Comparison of ENCODE assay signal across 8 cellular contexts in the genomic region with DNA sequence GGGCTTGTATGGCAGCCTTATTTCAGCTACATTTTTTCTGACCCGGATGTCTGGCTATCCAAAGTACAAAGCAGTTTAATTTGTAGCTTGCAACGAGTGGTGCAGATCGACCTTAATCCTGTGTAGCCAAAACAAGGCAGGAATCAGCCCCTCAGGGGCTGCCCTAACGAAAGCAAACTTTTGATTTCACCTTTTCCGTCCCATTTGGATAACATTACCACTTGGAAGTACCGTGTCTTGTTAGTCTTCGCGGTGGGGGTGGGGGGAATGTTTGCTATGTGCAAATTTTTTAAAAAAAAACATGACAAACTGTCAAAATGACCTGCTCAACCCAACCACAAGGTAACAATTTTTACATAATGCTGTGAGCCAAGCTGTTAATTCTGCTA. TPM values are rescaled to one million over a fixed set of nuclear protein-coding genes. Genes with fewer than 3 reads are reported as not detected.
DNase-seq lines count a peak whose midpoint lies in the region; ATAC-seq, FAIRE-seq and TF ChIP-seq lines count a peak whose summit lies in the region.

No MANE protein-coding gene starts in this region.

- no peaks in the 10 kb centered on the region for H3K27me3 ChIP-seq in SU-DHL-6 (ENCODE audit: low read length)

- no peak for ATAC-seq in HG02870 (IDR thresholded peaks at IDR 0.05; ENCODE audit: unreplicated experiment)
- no peak for ATAC-seq in GM19452 (IDR thresholded peaks at IDR 0.05; ENCODE audit: unreplicated experiment)

- TF ChIP-seq POLR2A in GM12891 (IDR thresholded peaks at IDR 0.05; ENCODE audit: low read depth, low read length), result no peak

- no peak for FAIRE-seq in GM12891 (lab: Jason Lieb, UNC)

- peaks cover 56% of the 10 kb centered on the region for H3K79me2 ChIP-seq in SU-DHL-6 (ENCODE audit: insufficient read depth, low read length)

- peaks cover 12% of the 10 kb centered on the region for H3K36me3 ChIP-seq in SU-DHL-6 (ENCODE audit: low read length)

- H3K4me3 ChIP-seq in SU-DHL-6 (ENCODE audit: insufficient read depth, low read length, poor library complexity, severe bottlenecking), result peak overlapping the region; percentile 83
- peak overlapping the region; percentile 87 for H3K4me3 ChIP-seq in fibroblast of the aortic adventitia (ENCODE audit: low read depth, low read length)
- peak overlapping the region; percentile 86 for H3K4me3 ChIP-seq in skeletal muscle cell (ENCODE audit: low read depth, low read length)

- no peaks in the 10 kb centered on the region for H3K9me2 ChIP-seq in SU-DHL-6 (replicated peaks; ENCODE audit: insufficient read depth, low read length)

- TF ChIP-seq CTCF in SU-DHL-6 (IDR thresholded peaks at IDR 0.05; ENCODE audit: insufficient read depth, low read length, poor library complexity, severe bottlenecking) (no peak), fibroblast of the aortic adventitia (IDR thresholded peaks at IDR 0.05; ENCODE audit: insufficient read depth, low read length) (no peak)

- H3K4me2 ChIP-seq in SU-DHL-6 (ENCODE audit: low read depth, low read length, poor library complexity, severe bottlenecking), result peak overlapping the region; percentile 77

- H4K20me1 ChIP-seq in SU-DHL-6 (ENCODE audit: low read depth, low read length), result no peaks in the 10 kb centered on the region

- no peak overlapping the region for H2AFZ ChIP-seq in SU-DHL-6 (ENCODE audit: low read depth, low read length, severe bottlenecking)

- peak overlapping the region; percentile 92 for H3K27ac ChIP-seq in SU-DHL-6 (ENCODE audit: low read depth, low read length)

- DNase-seq in GM12891 (ENCODE audit: insufficient read length, low spot score) (no peak), fibroblast of the aortic adventitia (ENCODE audit: low read depth) (peak; percentile 28), skeletal muscle cell (ENCODE audit: low read depth) (no peak), mesenteric fat pad (ENCODE audit: low spot score) (no peak)
- no peak for DNase-seq in stimulated activated naive CD4-positive, alpha-beta T cell treated with Interleukin-2 at 50 U/mL for 16 hours (lab: John Stamatoyannopoulos, UW)

- H3K9me3 ChIP-seq in SU-DHL-6 (ENCODE audit: insufficient read depth, low read length), result no peaks in the 10 kb centered on the region

- peaks cover 28% of the 10 kb centered on the region for H3F3A ChIP-seq in SU-DHL-6 (ENCODE audit: insufficient read depth)

- H3K9ac ChIP-seq in SU-DHL-6 (ENCODE audit: low read length), result peak overlapping the region; percentile 91

TF ChIP-seq in GM12891, 5 proteins besides CTCF, POLR2A, EP300 and RAD21:
- TF ChIP-seq SPI1 (IDR thresholded peaks at IDR 0.05; ENCODE audit: low read depth, low read length), result no peak
- 0 out of 2 replicates have a peak, but pooled peaks have one; percentile 56 for TF ChIP-seq POLR2AphosphoS5 (IDR thresholded peaks at IDR 0.05; ENCODE audit: low read depth, low read length)

RNA-seq across cellular contexts. Expression of gene DNAJB14, which starts 0.8 kb away (rescaled TPM):
- 32.4 TPM for polyA plus RNA-seq in GM12891 (2012; ENCODE audit: low read depth, missing spikeins)
- 36.8 and 49.1 TPM in 2 replicates for total RNA-seq in fibroblast of the aortic adventitia (ENCODE audit: low replicate concordance)
- 45.6 TPM for total RNA-seq in mesenteric fat pad

RNA-seq across cellular contexts. Expression of gene H2AZ1, which starts 2.9 kb away (rescaled TPM):
- 658 TPM for polyA plus RNA-seq in GM12891 (2012; ENCODE audit: low read depth, missing spikeins)
- 42.3 and 385 TPM in 2 replicates for total RNA-seq in fibroblast of the aortic adventitia (ENCODE audit: low replicate concordance)
- 99.2 TPM for total RNA-seq in mesenteric fat pad

RNA-seq across cellular contexts. Expression of gene LAMTOR3, which starts 53.0 kb away (rescaled TPM):
- polyA plus RNA-seq in GM12891 (2012; ENCODE audit: low read depth, missing spikeins), result 27.1 TPM
- total RNA-seq in fibroblast of the aortic adventitia (ENCODE audit: low replicate concordance) (11.5 and 69.9 TPM in 2 replicates), mesenteric fat pad (31.5 TPM)
